In genomic region chr12:24507827-24508226, GRCh38 we compare ENCODE assay signal across 16 cellular contexts.
A peak's percentile ranks its signal among the peaks of the same experiment; 100 is the strongest.
DNase-seq lines count a peak whose midpoint lies in the region; ATAC-seq and TF ChIP-seq lines count a peak whose summit lies in the region.
"Had no signal": no experiment of that assay in that cellular context is flagged by ENCODE, and none has a peak within 500 bp of the region (broad histone marks: within the 10 kb centered on the region; RNA-seq: fewer than 3 reads in every experiment).

No MANE protein-coding gene starts in this region.

- H2BK20ac ChIP-seq in IMR-90 (ENCODE audit: low read depth, low read length): no peak overlapping the region

- TF ChIP-seq POLR2A in IMR-90 (IDR thresholded peaks at IDR 0.05; ENCODE audit: low read depth, low read length): no peak

- H3K9ac ChIP-seq in IMR-90 (ENCODE audit: low read depth, low read length) (no peak overlapping the region), neural progenitor cell (no peak overlapping the region)

- H3K27me3 Mint-ChIP-seq in glutamatergic neuron (ENCODE audit: unreplicated experiment) (peaks cover 2% of the 10 kb centered on the region), neural progenitor cell (ENCODE audit: insufficient read depth, low read depth) (no peaks in the 10 kb centered on the region)
- H3K27me3 Mint-ChIP-seq: CD4-positive, alpha-beta memory T cell had no signal

- BruUV-seq in IMR-90 (replicated peaks; lab: Mats Ljungman, UMichigan): no TSS peak

- H3K56ac ChIP-seq in IMR-90 (ENCODE audit: extremely low read depth, insufficient read depth, low read length): no peak overlapping the region

- H3K4ac ChIP-seq in IMR-90 (ENCODE audit: low read depth, low read length): no peak overlapping the region

- CTCF ChIA-PET in HEK293 (lab: Yijun Ruan, JAX) (no interaction called here), IMR-90 (lab: Yijun Ruan, JAX) (no interaction called here)

- no peaks in the 10 kb centered on the region for H3F3A ChIP-seq in neural progenitor cell (ENCODE audit: low read depth)

- peaks cover 7% of the 10 kb centered on the region for H3K79me2 ChIP-seq in neural progenitor cell (ENCODE audit: low read depth)

- H3K4me3 ChIP-seq in HEK293 (ENCODE audit: low read depth, low read length) (no peak overlapping the region), IMR-90 (ENCODE audit: insufficient read depth, low read depth, low read length) (no peak overlapping the region), neural progenitor cell (no peak overlapping the region)
- H3K4me3 ChIP-seq: A549, HAP-1 had no signal

- WGBS in IMR-90 (ENCODE audit: extremely low coverage in 2 of 2, insufficient read length in 1 of 2), 2 experiments: 100% methylated on average over 1 of the region's 2 CpGs; no CpG with 5 or more reads in 1 of the 2 experiments

- H4K91ac ChIP-seq in IMR-90 (ENCODE audit: insufficient read depth, low read depth, low read length): no peak overlapping the region

- H3K4me2 ChIP-seq in IMR-90 (ENCODE audit: low read depth, low read length): no peak overlapping the region
- no peak overlapping the region for H3K4me2 ChIP-seq in neural progenitor cell
- H3K4me2 ChIP-seq: A549 had no signal

- H2AK9ac ChIP-seq in IMR-90 (replicated peaks; ENCODE audit: low read depth, low read length, poor library complexity): no peak overlapping the region

- dilution Hi-C loops in IMR-90 (cut with HindIII; ENCODE audit: low sequenced_read_pairs, unreplicated experiment): no loop called here

- H2AFZ ChIP-seq in IMR-90 (replicated peaks; ENCODE audit: low read length, poor library complexity) (no peak overlapping the region), neural progenitor cell (replicated peaks) (no peak overlapping the region)

- H3K36me3 ChIP-seq in HEK293 (ENCODE audit: control insufficient read depth in 2 of 2, insufficient read depth in 1 of 2, low read length in 2 of 2): no peaks in the 10 kb centered on the region
- no peaks in the 10 kb centered on the region for H3K36me3 ChIP-seq in IMR-90 (ENCODE audit: control insufficient read depth, insufficient read depth, low read length)
- no peaks in the 10 kb centered on the region for H3K36me3 ChIP-seq in neural progenitor cell
- H3K36me3 ChIP-seq: BE2C, HAP-1 had no signal

- H3K79me1 ChIP-seq in IMR-90 (ENCODE audit: low read depth in 1 of 2, low read length in 2 of 2): peaks cover 9 to 12% of the 10 kb centered on the region in 2 experiments

- H3K9me3 Mint-ChIP-seq in glutamatergic neuron (ENCODE audit: unreplicated experiment) (peaks cover 2% of the 10 kb centered on the region), neural progenitor cell (peaks cover 9% of the 10 kb centered on the region)

- TF ChIP-seq CTCF in HEK293 (tag by site-specific recombination; IDR thresholded peaks at IDR 0.05) (no peak), IMR-90 (conservative IDR thresholded peaks at IDR 0.05; ENCODE audit: low read depth, low read length) (no peak), glutamatergic neuron (IDR thresholded peaks at IDR 0.05; ENCODE audit: partially characterized antibody, unreplicated experiment) (no peak), neural progenitor cell (IDR thresholded peaks at IDR 0.05) (no peak)

- H3K9me3 ChIP-seq in HEK293 (ENCODE audit: control insufficient read depth, insufficient read depth, low read depth, low read length) (no peaks in the 10 kb centered on the region), IMR-90 (ENCODE audit: control insufficient read depth, insufficient read depth, low read length) (no peaks in the 10 kb centered on the region), neural progenitor cell (ENCODE audit: low read depth) (no peaks in the 10 kb centered on the region)
- H3K9me3 ChIP-seq: A549, BE2C, HAP-1 had no signal

- in situ Hi-C loops in IMR-90 (cut with MboI; ENCODE audit: low sequenced_read_pairs): no loop called here

- no peak overlapping the region for H3K23ac ChIP-seq in IMR-90 (ENCODE audit: low read depth, low read length)

- no peak overlapping the region for H3K4me3 Mint-ChIP-seq in glutamatergic neuron (ENCODE audit: unreplicated experiment)
- no peak overlapping the region for H3K4me3 Mint-ChIP-seq in neural progenitor cell
- H3K4me3 Mint-ChIP-seq: CD4-positive, alpha-beta memory T cell; HFFc6 had no signal

- H3K36me3 Mint-ChIP-seq in glutamatergic neuron (ENCODE audit: unreplicated experiment) (no peaks in the 10 kb centered on the region), neural progenitor cell (peaks cover 14% of the 10 kb centered on the region)
- H3K36me3 Mint-ChIP-seq: CD4-positive, alpha-beta memory T cell had no signal

- H3K14ac ChIP-seq in IMR-90 (replicated peaks; ENCODE audit: low read depth, low read length): no peak overlapping the region

- peaks cover 2% of the 10 kb centered on the region; the same call in 1 of the 2 replicates for H4K20me1 ChIP-seq in IMR-90 (ENCODE audit: insufficient read depth, low read length)
- H4K20me1 ChIP-seq in neural progenitor cell (ENCODE audit: low read depth): no peaks in the 10 kb centered on the region

- no peak overlapping the region for H2BK5ac ChIP-seq in IMR-90 (ENCODE audit: low read depth, low read length, poor library complexity, severe bottlenecking)

- H3K4me1 Mint-ChIP-seq in glutamatergic neuron (ENCODE audit: low read depth, unreplicated experiment) (peaks cover 1% of the 10 kb centered on the region), neural progenitor cell (peaks cover 21% of the 10 kb centered on the region)
- H3K4me1 Mint-ChIP-seq: CD4-positive, alpha-beta memory T cell had no signal

- ATAC-seq in IMR-90 (ENCODE audit: low read depth) (no peak), left ventricle myocardium superior (no peak)
- ATAC-seq: A549 had no signal

- peak overlapping the region; percentile 24 for H3K27ac Mint-ChIP-seq in glutamatergic neuron (ENCODE audit: unreplicated experiment)
- no peak overlapping the region for H3K27ac Mint-ChIP-seq in neural progenitor cell
- H3K27ac Mint-ChIP-seq: CD4-positive, alpha-beta memory T cell; HFFc6 had no signal

- intact Hi-C loops in IMR-90 (cut with micrococcal nuclease): no loop called here
- intact Hi-C loops in left ventricle myocardium superior (cut with micrococcal nuclease): no loop called here

- no peak overlapping the region for H2BK15ac ChIP-seq in IMR-90 (ENCODE audit: low read depth, low read length)

- H4K5ac ChIP-seq in IMR-90 (ENCODE audit: low read depth, low read length): no peak overlapping the region

- no peak overlapping the region for H2BK120ac ChIP-seq in IMR-90 (ENCODE audit: low read depth, low read length)

- H3K27ac ChIP-seq in HEK293 (ENCODE audit: extremely low read depth, low read depth, low read length) (no peak overlapping the region), IMR-90 (ENCODE audit: insufficient read depth, low read length) (no peak overlapping the region), neural progenitor cell (no peak overlapping the region)
- H3K27ac ChIP-seq: A549, C4-2B, HL-60 had no signal

- peak; percentile 10 for DNase-seq in IMR-90
- DNase-seq in glutamatergic neuron: no peak
- no peak for DNase-seq in neural progenitor cell (ENCODE audit: low spot score)
- no peak for DNase-seq in DMS53 (lab: John Stamatoyannopoulos, UW)
- no peak for DNase-seq in left ventricle myocardium superior
- DNase-seq: BE2C; CD4-positive, alpha-beta memory T cell; DMS153; DND-41; GF-D8; HFFc6 had no signal

- no peak overlapping the region for H2AK5ac ChIP-seq in IMR-90 (ENCODE audit: low read depth, low read length)

- no peak overlapping the region for H4K8ac ChIP-seq in IMR-90 (ENCODE audit: low read depth in 2 of 2, low read length in 2 of 2)

- no peak for TF ChIP-seq RAD21 in IMR-90 (IDR thresholded peaks at IDR 0.05; ENCODE audit: low read length)

- H3K4me1 ChIP-seq in HEK293 (ENCODE audit: control insufficient read depth, insufficient read depth, low read length) (no peaks in the 10 kb centered on the region), IMR-90 (ENCODE audit: control insufficient read depth, insufficient read depth, low read length) (no peaks in the 10 kb centered on the region), neural progenitor cell (peaks cover 4% of the 10 kb centered on the region)
- H3K4me1 ChIP-seq: A549, BE2C, HAP-1 had no signal

- H3K27me3 ChIP-seq in IMR-90 (ENCODE audit: control insufficient read depth, insufficient read depth, low read length): no peaks in the 10 kb centered on the region
- no peaks in the 10 kb centered on the region for H3K27me3 ChIP-seq in neural progenitor cell
- H3K27me3 ChIP-seq: BE2C had no signal

- no peaks in the 10 kb centered on the region for H3K9me1 ChIP-seq in IMR-90 (ENCODE audit: insufficient read depth, low read length)

- no peak overlapping the region for H3K18ac ChIP-seq in IMR-90 (ENCODE audit: low read depth, low read length)

- POLR2A ChIA-PET in HEK293 (lab: Yijun Ruan, JAX): no interaction called here
- POLR2A ChIA-PET in IMR-90 (lab: Charles Lee; ENCODE audit: unreplicated experiment): no interaction called here

TF ChIP-seq in HEK293, 187 proteins besides CTCF, POLR2A, EP300 and RAD21 (continues in another document):
- no peak for TF ChIP-seq ZBTB7A (tag by site-specific recombination; IDR thresholded peaks at IDR 0.05; ENCODE audit: low read depth)
- peak; percentile 58 for TF ChIP-seq ZBTB21 (tag by site-specific recombination; IDR thresholded peaks at IDR 0.05)
- 0 out of 2 replicates have a peak, but pooled peaks have one; percentile 22 for TF ChIP-seq EGR2 (tag by site-specific recombination; IDR thresholded peaks at IDR 0.05; ENCODE audit: low read depth)
- TF ChIP-seq ZSCAN23 (tag by site-specific recombination; IDR thresholded peaks at IDR 0.05): no peak

TF ChIP-seq in IMR-90, 13 proteins besides CTCF, POLR2A, EP300 and RAD21:
- TF ChIP-seq CHD1 (IDR thresholded peaks at IDR 0.05; ENCODE audit: low read depth, low read length): no peak
- TF ChIP-seq CEBPB (IDR thresholded peaks at IDR 0.05; ENCODE audit: low read depth, low read length): peak; percentile 19; the same call in 1 of the 2 replicates
